10 cellular contexts compared by ENCODE assay signal in genomic region chr11:123357353-123357989, GRCh38.
DNase-seq lines count a peak whose midpoint lies in the region; ATAC-seq and TF ChIP-seq lines count a peak whose summit lies in the region.
"Had no signal": no experiment of that assay in that cellular context is flagged by ENCODE, and none has a peak within 500 bp of the region (broad histone marks: within the 10 kb centered on the region; RNA-seq: fewer than 3 reads in every experiment).

No MANE protein-coding gene starts in this region.

- peaks cover 38% of the 10 kb centered on the region for H3K27me3 Mint-ChIP-seq in activated B cell treated with CpG ODN at 0.5 μM for 24 hours

- no peaks in the 10 kb centered on the region for H3K9me3 ChIP-seq in cardiac muscle cell (ENCODE audit: low read depth)
- H3K9me3 ChIP-seq in right cardiac atrium (ENCODE audit: control insufficient read depth, low read length) = no peaks in the 10 kb centered on the region
- H3K9me3 ChIP-seq in stomach = no peaks in the 10 kb centered on the region

- no peak overlapping the region for H3K27ac ChIP-seq in cardiac muscle cell
- no peak overlapping the region for H3K27ac ChIP-seq in right cardiac atrium (ENCODE audit: low read length)
- H3K27ac ChIP-seq in stomach = no peak overlapping the region
- H3K27ac ChIP-seq: coronary artery had no signal

- POLR2A ChIA-PET in activated B cell treated with CpG ODN at 0.5 μM for 24 hours (lab: Charles Lee) = no interaction called here

- ATAC-seq in right cardiac atrium (no peak), activated B cell treated with CpG ODN at 0.5 μM for 24 hours (ENCODE audit: low read depth) (no peak), GM18867 (IDR thresholded peaks at IDR 0.05; ENCODE audit: unreplicated experiment) (no peak), HG02852 (IDR thresholded peaks at IDR 0.05; ENCODE audit: unreplicated experiment) (no peak)

- no peak for TF ChIP-seq POLR2A in stomach (IDR thresholded peaks at IDR 0.05)

- TF ChIP-seq CTCF in cardiac muscle cell (IDR thresholded peaks at IDR 0.05; ENCODE audit: low read depth, low read length) (no peak), activated B cell treated with CpG ODN at 0.5 μM for 24 hours (IDR thresholded peaks at IDR 0.05) (no peak), stomach (IDR thresholded peaks at IDR 0.05) (no peak)

- H3K36me3 Mint-ChIP-seq in activated B cell treated with CpG ODN at 0.5 μM for 24 hours (ENCODE audit: low read depth) = no peaks in the 10 kb centered on the region

- H3K27ac Mint-ChIP-seq in activated B cell treated with CpG ODN at 0.5 μM for 24 hours = no peak overlapping the region

- 58% methylated on average over 9 of the region's 9 CpGs for WGBS in right cardiac atrium
- WGBS in stomach, 5 donors = 43 to 61% (median 56%) methylated on average over 9 of the region's 9 CpGs

- peaks cover 9% of the 10 kb centered on the region for H3K4me1 Mint-ChIP-seq in activated B cell treated with CpG ODN at 0.5 μM for 24 hours

- H3K9me3 Mint-ChIP-seq in activated B cell treated with CpG ODN at 0.5 μM for 24 hours = no peaks in the 10 kb centered on the region

- no peak for TF ChIP-seq EP300 in stomach (IDR thresholded peaks at IDR 0.05)

- intact Hi-C loops in right cardiac atrium (cut with DNase I) = loop anchor here in 1 of 4 donors (10.0 kb wide), 1 partner anchor 53 kb away; no protein-coding TSS in a partner anchor
- intact Hi-C loops in activated B cell treated with CpG ODN at 0.5 μM for 24 hours (cut with micrococcal nuclease) = no loop called here
- intact Hi-C loops in stomach (cut with DNase I; ENCODE audit: low total_unique reads) = no loop called here

- H3K4me3 ChIP-seq in cardiac muscle cell (peak overlapping the region; percentile 62), right cardiac atrium (ENCODE audit: low read length) (no peak overlapping the region), iPS-11a (ENCODE audit: low read depth, low read length) (peak overlapping the region; percentile 77), stomach (peak overlapping the region in 3 of 4 donors; percentile 35 to 43 (median 43))

- DNase-seq in cardiac muscle cell (ENCODE audit: low read depth in 1 of 2, low spot score in 1 of 2) = no peak
- DNase-seq in right cardiac atrium = no peak
- DNase-seq in activated B cell treated with CpG ODN at 0.5 μM for 24 hours = no peak
- DNase-seq in stomach = no peak
- no peak for DNase-seq in NCI-H2081 (lab: John Stamatoyannopoulos, UW)
- DNase-seq: kidney glomerular epithelial cell had no signal

- H3K36me3 ChIP-seq in cardiac muscle cell = no peaks in the 10 kb centered on the region
- H3K36me3 ChIP-seq in stomach = no peaks in the 10 kb centered on the region

- H3K4me3 Mint-ChIP-seq in activated B cell treated with CpG ODN at 0.5 μM for 24 hours = peak overlapping the region; percentile 58

- H3K27me3 ChIP-seq in cardiac muscle cell (peaks cover 56% of the 10 kb centered on the region), right cardiac atrium (ENCODE audit: control insufficient read depth, insufficient read depth) (no peaks in the 10 kb centered on the region), stomach (peaks cover 0 to 78% (median 31%) of the 10 kb centered on the region in 3 donors)

- peaks cover 4% of the 10 kb centered on the region for H3K4me1 ChIP-seq in cardiac muscle cell (ENCODE audit: low read depth)
- no peaks in the 10 kb centered on the region for H3K4me1 ChIP-seq in right cardiac atrium (ENCODE audit: control insufficient read depth, insufficient read depth, low read length)
- H3K4me1 ChIP-seq in stomach = peaks cover 0 to 13% (median 10%) of the 10 kb centered on the region in 4 donors

- CTCF ChIA-PET in activated B cell treated with CpG ODN at 0.5 μM for 24 hours (lab: Charles Lee) = no interaction called here
